ENCODE assay signal across 13 cellular contexts in the genomic region with DNA sequence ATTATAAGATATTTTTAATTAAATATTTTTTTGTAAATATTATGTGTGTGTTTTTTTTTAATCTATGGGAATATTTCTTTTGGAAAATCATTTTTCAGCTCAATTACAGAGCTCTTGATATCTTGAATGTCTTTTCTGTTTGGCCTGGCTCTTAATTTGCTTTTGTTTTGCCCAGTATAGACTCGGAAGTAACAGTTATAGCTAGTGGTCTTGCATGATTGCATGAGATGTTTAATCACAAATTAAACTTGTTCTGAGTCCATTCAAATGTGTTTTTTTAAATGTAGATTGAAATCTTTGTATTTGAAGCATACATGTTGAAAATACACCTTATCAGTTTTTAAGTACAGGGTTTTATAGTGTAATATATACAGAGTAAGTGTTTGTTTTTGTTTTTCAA. TPM values are rescaled to one million over a fixed set of nuclear protein-coding genes. Genes with fewer than 3 reads are reported as not detected.
DNase-seq lines count a peak whose midpoint lies in the region; ATAC-seq and TF ChIP-seq lines count a peak whose summit lies in the region.
"Had no signal": no experiment of that assay in that cellular context is flagged by ENCODE, and none has a peak within 500 bp of the region (broad histone marks: within the 10 kb centered on the region; RNA-seq: fewer than 3 reads in every experiment).

No MANE protein-coding gene starts in this region.

- H3K9me3 Mint-ChIP-seq in activated CD4-positive, alpha-beta T cell treated with anti-CD3 and anti-CD28 coated beads for 36 hours (ENCODE audit: low read depth) = no peaks in the 10 kb centered on the region
- H3K9me3 Mint-ChIP-seq: activated T-cell treated with anti-CD3 and anti-CD28 coated beads, Interleukin-2, amount 50 U/mL, for 72 hours; natural killer cell treated with Interleukin-12 subunit alpha and Interleukin-12 subunit beta and Interleukin-15 and Interleukin-18, amount 100 ng/mL, for 72 hours had no signal

- H3K27ac ChIP-seq in ascending aorta (peak overlapping the region; percentile 96), left lung (peak overlapping the region in 1 of 2 donors; percentile 17), suprapubic skin (peak overlapping the region; percentile 38)

- H3K36me3 Mint-ChIP-seq in activated CD4-positive, alpha-beta T cell treated with anti-CD3 and anti-CD28 coated beads for 36 hours (ENCODE audit: low read depth) = no peaks in the 10 kb centered on the region
- H3K36me3 Mint-ChIP-seq: IgD-negative memory B cell; natural killer cell treated with Interleukin-12 subunit alpha and Interleukin-12 subunit beta and Interleukin-15 and Interleukin-18, amount 100 ng/mL, for 72 hours had no signal

- peaks cover 10% of the 10 kb centered on the region for H3K4me1 Mint-ChIP-seq in activated CD4-positive, alpha-beta T cell treated with anti-CD3 and anti-CD28 coated beads for 36 hours

- peaks cover 0 to 9% of the 10 kb centered on the region in 2 donors for H3K4me1 ChIP-seq in ascending aorta
- H3K4me1 ChIP-seq in left lung = peaks cover 0 to 4% of the 10 kb centered on the region in 2 donors
- peaks cover 42% of the 10 kb centered on the region for H3K4me1 ChIP-seq in suprapubic skin

- H3K27me3 ChIP-seq in ascending aorta (no peaks in the 10 kb centered on the region), left lung (peaks cover 4 to 88% of the 10 kb centered on the region in 2 donors), suprapubic skin (peaks cover 6% of the 10 kb centered on the region)

- intact Hi-C loops in ascending aorta (cut with DNase I) = loop anchor here (5.0 to 10.0 kb wide), 5 partner anchors 117 to 1575 kb away; a partner anchor contains a TSS
- intact Hi-C loops in left lung (cut with DNase I) = no loop called here
- intact Hi-C loops in activated CD4-positive, alpha-beta T cell treated with anti-CD3 and anti-CD28 coated beads for 36 hours (cut with DNase I, micrococcal nuclease) = no loop called here

- TF ChIP-seq POLR2A in suprapubic skin (IDR thresholded peaks at IDR 0.05) = no peak

- no peak for TF ChIP-seq EP300 in suprapubic skin (IDR thresholded peaks at IDR 0.05)

- DNase-seq in NCI-H1105 treated with DMSO at 0.1 percent for 48 hours (lab: John Stamatoyannopoulos, UW) = peak; percentile 57
- DNase-seq in NCI-H1105 (lab: John Stamatoyannopoulos, UW) = no peak
- DNase-seq in ascending aorta (ENCODE audit: low spot score in 2 of 2) = no peak
- DNase-seq in left lung = no peak
- no peak for DNase-seq in suprapubic skin (ENCODE audit: low spot score in 2 of 2)
- DNase-seq in activated CD4-positive, alpha-beta T cell treated with anti-CD3 and anti-CD28 coated beads for 36 hours = no peak
- no peak for DNase-seq in NCI-H748 treated with DMSO at 0.1 percent for 48 hours (lab: John Stamatoyannopoulos, UW)
- DNase-seq: activated CD4-positive, CD25-positive, alpha-beta regulatory T cell; activated T-cell treated with anti-CD3 and anti-CD28 coated beads, Interleukin-2, amount 50 U/mL, for 72 hours; stimulated activated CD4-positive, alpha-beta T cell treated with anti-CD3 and anti-CD28 coated beads, Interleukin-4, amount 100 ng/mL, for 24 hours had no signal

- ATAC-seq in left lung (no peak), HG02610 (IDR thresholded peaks at IDR 0.05; ENCODE audit: unreplicated experiment) (no peak)
- no peak for ATAC-seq in activated CD4-positive, alpha-beta T cell treated with anti-CD3 and anti-CD28 coated beads for 36 hours
- ATAC-seq: activated T-cell treated with anti-CD3 and anti-CD28 coated beads, Interleukin-2, amount 50 U/mL, for 72 hours; natural killer cell treated with Interleukin-12 subunit alpha and Interleukin-12 subunit beta and Interleukin-15 and Interleukin-18, amount 100 ng/mL, for 72 hours had no signal

- CTCF ChIA-PET in activated CD4-positive, alpha-beta T cell treated with anti-CD3 and anti-CD28 coated beads for 36 hours (lab: Charles Lee) = no interaction called here

- H3K9me3 ChIP-seq in ascending aorta = no peaks in the 10 kb centered on the region
- no peaks in the 10 kb centered on the region for H3K9me3 ChIP-seq in left lung
- H3K9me3 ChIP-seq in suprapubic skin = no peaks in the 10 kb centered on the region

- TF ChIP-seq CTCF in ascending aorta (IDR thresholded peaks at IDR 0.05) (no peak), left lung (IDR thresholded peaks at IDR 0.05) (no peak), suprapubic skin (IDR thresholded peaks at IDR 0.05) (no peak)

- H3K36me3 ChIP-seq in ascending aorta (peaks cover 0 to 11% of the 10 kb centered on the region in 2 donors), left lung (no peaks in the 10 kb centered on the region), suprapubic skin (no peaks in the 10 kb centered on the region)

- POLR2A ChIA-PET in activated CD4-positive, alpha-beta T cell treated with anti-CD3 and anti-CD28 coated beads for 36 hours (lab: Charles Lee) = no interaction called here

- peak overlapping the region; percentile 63 to 95 for H3K4me3 ChIP-seq in ascending aorta
- H3K4me3 ChIP-seq in left lung = peak overlapping the region; percentile 56
- H3K4me3 ChIP-seq in suprapubic skin = peak overlapping the region; percentile 92

- no peak overlapping the region for H3K4me3 Mint-ChIP-seq in activated CD4-positive, alpha-beta T cell treated with anti-CD3 and anti-CD28 coated beads for 36 hours

- H3K27me3 Mint-ChIP-seq in activated CD4-positive, alpha-beta T cell treated with anti-CD3 and anti-CD28 coated beads for 36 hours = peaks cover 42% of the 10 kb centered on the region

- H3K27ac Mint-ChIP-seq in activated CD4-positive, alpha-beta T cell treated with anti-CD3 and anti-CD28 coated beads for 36 hours = no peak overlapping the region
- H3K27ac Mint-ChIP-seq: activated T-cell treated with anti-CD3 and anti-CD28 coated beads, Interleukin-2, amount 50 U/mL, for 72 hours; IgD-negative memory B cell; natural killer cell treated with Interleukin-12 subunit alpha and Interleukin-12 subunit beta and Interleukin-15 and Interleukin-18, amount 100 ng/mL, for 72 hours had no signal

- 51% methylated on average over 1 of the region's 1 CpG for WGBS in suprapubic skin

RNA-seq across cellular contexts. Expression of a gene that starts 2.6 kb away (rescaled TPM):
- total RNA-seq in ascending aorta = 103 TPM
- 10 to 100 TPM; 27.5 to 35.8 TPM for total RNA-seq in left lung
- 100 to 1,000 TPM; 124 to 295 (median 157) TPM for total RNA-seq in suprapubic skin
- not detected for total RNA-seq in activated CD4-positive, alpha-beta T cell treated with anti-CD3 and anti-CD28 coated beads for 36 hours
- total RNA-seq: activated T-cell treated with anti-CD3 and anti-CD28 coated beads, Interleukin-2, amount 50 U/mL, for 72 hours; natural killer cell treated with Interleukin-12 subunit alpha and Interleukin-12 subunit beta and Interleukin-15 and Interleukin-18, amount 100 ng/mL, for 72 hours had no signal

Comparison
In these comparisons a context has a peak if more than half of its experiments do, and no peak if none do; other contexts are left out.
1. RNA of a gene that starts 2.6 kb away (total RNA-seq): 124 to 295 TPM in suprapubic skin, 103 TPM in ascending aorta (single experiment) and 27.5 to 35.8 TPM in left lung; not detected in activated CD4-positive, alpha-beta T cell treated with anti-CD3 and anti-CD28 coated beads for 36 hours; every median in the first group is over 10 times any median in the second.
2. Peak in every context shown above with its lines, with median percentiles within 50 percentile points of each other: H3K4me3 ChIP-seq.